In genomic region chr1:28604411-28604810, GRCh38 we compare ENCODE assay signal across 36 cellular contexts. TPM values are rescaled to one million over a fixed set of nuclear protein-coding genes. Genes with fewer than 3 reads are reported as not detected.
"Had no signal": no experiment of that assay in that cellular context is flagged by ENCODE, and none has a peak within 500 bp of the region (broad histone marks: within the 10 kb centered on the region; RNA-seq: fewer than 3 reads in every experiment).

No MANE protein-coding gene starts in this region.

- H3K27ac Mint-ChIP-seq: activated CD4-positive, alpha-beta memory T cell treated with anti-CD3 and anti-CD28 coated beads for 36 hours; activated CD4-positive, alpha-beta T cell treated with anti-CD3 and anti-CD28 coated beads for 36 hours; activated CD8-positive, alpha-beta memory T cell treated with anti-CD3 and anti-CD28 coated beads, Interleukin-2, amount 10 ng/mL, durations not matched to agents 7 days and 5 days; activated CD8-positive, alpha-beta T cell treated with anti-CD3 and anti-CD28 coated beads, Interleukin-2, amount 10 ng/mL, durations not matched to agents 7 days and 5 days; activated naive CD4-positive, alpha-beta T cell treated with anti-CD3 and anti-CD28 coated beads, Interleukin-2, amount 10 ng/mL, durations not matched to agents 7 days and 5 days; activated naive CD4-positive, alpha-beta T cell treated with anti-CD3 and anti-CD28 coated beads, Interleukin-2, amount 50 U/mL, for 72 hours; activated T-helper 1 cell treated with anti-CD3 and anti-CD28 coated beads, Interleukin-12 subunit alpha, Interleukin-12 subunit beta, Interleukin-2, Interleukin-4 antibody, amounts not matched to agents 30 ng/mL and 10 ng/mL and 1 ng/mL, durations not matched to agents 14 hours and 24 hours and 36 hours; T-helper 17 cell; T-helper 2 cell treated with Interferon-gamma antibody and Interleukin-4, amounts not matched to agents 5 μg/mL and 100 μg/mL, for 36 hours had no signal

- H3K9me3 Mint-ChIP-seq: activated CD4-positive, alpha-beta memory T cell treated with anti-CD3 and anti-CD28 coated beads for 36 hours; activated CD4-positive, alpha-beta T cell treated with anti-CD3 and anti-CD28 coated beads, Interleukin-2, amount 10 ng/mL, durations not matched to agents 24 days and 14 days; activated naive CD4-positive, alpha-beta T cell treated with anti-CD3 and anti-CD28 coated beads, Interleukin-2, amount 10 ng/mL, durations not matched to agents 7 days and 5 days; activated naive CD4-positive, alpha-beta T cell treated with anti-CD3 and anti-CD28 coated beads, Interleukin-2, amount 50 U/mL, for 72 hours; activated T-helper 1 cell treated with anti-CD3 and anti-CD28 coated beads, Interleukin-12 subunit alpha, Interleukin-12 subunit beta, Interleukin-2, Interleukin-4 antibody, amounts not matched to agents 30 ng/mL and 10 ng/mL and 1 ng/mL, durations not matched to agents 14 hours and 24 hours and 36 hours; endodermal cell; T-helper 2 cell treated with Interferon-gamma antibody and Interleukin-4, amounts not matched to agents 5 μg/mL and 100 μg/mL, for 36 hours had no signal

- H3K9me3 ChIP-seq: adrenal gland, body of pancreas, colonic mucosa, esophagus muscularis mucosa, gastrocnemius medialis, heart left ventricle had no signal

- H3K4me3 ChIP-seq: adrenal gland, body of pancreas, colonic mucosa, dorsolateral prefrontal cortex, esophagus muscularis mucosa, gastrocnemius medialis, heart left ventricle had no signal

- H3K27me3 ChIP-seq: adrenal gland, body of pancreas, colonic mucosa, dorsolateral prefrontal cortex, esophagus muscularis mucosa, foreskin keratinocyte, gastrocnemius medialis, heart left ventricle had no signal

- ATAC-seq: activated CD4-positive, alpha-beta T cell treated with anti-CD3 and anti-CD28 coated beads for 36 hours; activated CD8-positive, alpha-beta memory T cell treated with anti-CD3 and anti-CD28 coated beads, Interleukin-2, amount 10 ng/mL, durations not matched to agents 7 days and 5 days; activated CD8-positive, alpha-beta T cell treated with anti-CD3 and anti-CD28 coated beads, Interleukin-2, amount 10 ng/mL, durations not matched to agents 7 days and 5 days; activated naive CD4-positive, alpha-beta T cell treated with anti-CD3 and anti-CD28 coated beads, Interleukin-2, amount 50 U/mL, for 72 hours; body of pancreas; foreskin keratinocyte; gastrocnemius medialis; heart left ventricle; T-helper 17 cell had no signal

- H3K4me1 ChIP-seq: body of pancreas, colonic mucosa, gastrocnemius medialis had no signal

- H3K4me3 Mint-ChIP-seq: activated CD4-positive, alpha-beta memory T cell treated with anti-CD3 and anti-CD28 coated beads for 36 hours; activated CD4-positive, alpha-beta T cell treated with anti-CD3 and anti-CD28 coated beads for 36 hours; activated CD4-positive, alpha-beta T cell treated with anti-CD3 and anti-CD28 coated beads, Interleukin-2, amount 10 ng/mL, durations not matched to agents 24 days and 14 days; activated CD8-positive, alpha-beta memory T cell treated with anti-CD3 and anti-CD28 coated beads, Interleukin-2, amount 10 ng/mL, durations not matched to agents 7 days and 5 days; activated CD8-positive, alpha-beta T cell treated with anti-CD3 and anti-CD28 coated beads, Interleukin-2, amount 10 ng/mL, durations not matched to agents 7 days and 5 days; activated naive CD4-positive, alpha-beta T cell treated with anti-CD3 and anti-CD28 coated beads, Interleukin-2, amount 10 ng/mL, durations not matched to agents 7 days and 5 days; activated T-helper 1 cell treated with anti-CD3 and anti-CD28 coated beads, Interleukin-12 subunit alpha, Interleukin-12 subunit beta, Interleukin-2, Interleukin-4 antibody, amounts not matched to agents 30 ng/mL and 10 ng/mL and 1 ng/mL, durations not matched to agents 14 hours and 24 hours and 36 hours; endodermal cell; T-helper 17 cell; T-helper 2 cell treated with Interferon-gamma antibody and Interleukin-4, amounts not matched to agents 5 μg/mL and 100 μg/mL, for 36 hours had no signal

- H3K27ac ChIP-seq: adrenal gland, body of pancreas, colonic mucosa, esophagus muscularis mucosa, foreskin keratinocyte, gastrocnemius medialis, heart left ventricle had no signal

- DNase-seq: activated CD4-positive, alpha-beta memory T cell treated with anti-CD3 and anti-CD28 coated beads for 36 hours; activated CD4-positive, alpha-beta T cell treated with anti-CD3 and anti-CD28 coated beads for 36 hours; activated CD4-positive, alpha-beta T cell treated with anti-CD3 and anti-CD28 coated beads, Interleukin-2, amount 10 ng/mL, durations not matched to agents 24 days and 14 days; activated CD4-positive, CD25-positive, alpha-beta regulatory T cell; activated CD4-positive, CD25-positive, alpha-beta regulatory T cell treated with anti-CD3 and anti-CD28 coated beads, Interleukin-2, amount 50 U/mL, for 72 hours; activated CD8-positive, alpha-beta memory T cell treated with anti-CD3 and anti-CD28 coated beads, Interleukin-2, amount 10 ng/mL, durations not matched to agents 7 days and 5 days; activated CD8-positive, alpha-beta memory T cell treated with anti-CD3 and anti-CD28 coated beads, Interleukin-2, amount 50 U/mL, for 4 hours; activated CD8-positive, alpha-beta T cell treated with anti-CD3 and anti-CD28 coated beads, Interleukin-2, amount 10 ng/mL, durations not matched to agents 7 days and 5 days; activated gamma-delta T cell; activated naive CD4-positive, alpha-beta T cell; activated naive CD4-positive, alpha-beta T cell treated with anti-CD3 and anti-CD28 coated beads, Interleukin-2, amount 10 ng/mL, durations not matched to agents 7 days and 5 days; activated T-cell treated with anti-CD3 and anti-CD28 coated beads, Interleukin-2, amount 50 U/mL, for 1 hour; activated T-cell treated with anti-CD3 and anti-CD28 coated beads, Interleukin-2, amount 50 U/mL, for 48 hours; adrenal gland; amygdala; aorta; body of pancreas; central memory CD4-positive, alpha-beta T cell; cerebellar nuclear complex; colonic mucosa; dorsolateral prefrontal cortex; effector memory CD4-positive, alpha-beta T cell; endodermal cell; erythroblast; foreskin keratinocyte; gastrocnemius medialis; glutamatergic neuron; heart left ventricle; T-helper 1 cell; T-helper 17 cell; T1000 had no signal

- H3K27me3 Mint-ChIP-seq: activated CD4-positive, alpha-beta memory T cell treated with anti-CD3 and anti-CD28 coated beads for 36 hours; activated CD4-positive, alpha-beta T cell treated with anti-CD3 and anti-CD28 coated beads for 36 hours; activated CD4-positive, alpha-beta T cell treated with anti-CD3 and anti-CD28 coated beads, Interleukin-2, amount 10 ng/mL, durations not matched to agents 24 days and 14 days; activated CD8-positive, alpha-beta memory T cell treated with anti-CD3 and anti-CD28 coated beads, Interleukin-2, amount 10 ng/mL, durations not matched to agents 7 days and 5 days; activated naive CD4-positive, alpha-beta T cell treated with anti-CD3 and anti-CD28 coated beads, Interleukin-2, amount 10 ng/mL, durations not matched to agents 7 days and 5 days; T-helper 17 cell had no signal

- H3K4me1 Mint-ChIP-seq: activated naive CD4-positive, alpha-beta T cell treated with anti-CD3 and anti-CD28 coated beads, Interleukin-2, amount 10 ng/mL, durations not matched to agents 7 days and 5 days; endodermal cell; T-helper 17 cell had no signal

RNA-seq across cellular contexts. Expression of gene RAB42, which starts 12.3 kb away (rescaled TPM):
- total RNA-seq: activated CD4-positive, alpha-beta memory T cell treated with anti-CD3 and anti-CD28 coated beads for 36 hours; activated CD4-positive, alpha-beta T cell treated with anti-CD3 and anti-CD28 coated beads, Interleukin-2, amount 10 ng/mL, durations not matched to agents 24 days and 14 days; activated CD8-positive, alpha-beta memory T cell treated with anti-CD3 and anti-CD28 coated beads for 36 hours; activated CD8-positive, alpha-beta memory T cell treated with anti-CD3 and anti-CD28 coated beads, Interleukin-2, amount 10 ng/mL, durations not matched to agents 7 days and 5 days; activated CD8-positive, alpha-beta T cell treated with anti-CD3 and anti-CD28 coated beads, Interleukin-2, amount 10 ng/mL, durations not matched to agents 7 days and 5 days; activated T-helper 1 cell treated with anti-CD3 and anti-CD28 coated beads, Interleukin-12 subunit alpha, Interleukin-12 subunit beta, Interleukin-2, Interleukin-4 antibody, amounts not matched to agents 30 ng/mL and 10 ng/mL and 1 ng/mL, durations not matched to agents 14 hours and 24 hours and 36 hours; T-helper 17 cell had no signal

RNA-seq across cellular contexts. Expression of gene RNU11, which starts 44.0 kb away (rescaled TPM):
- total RNA-seq: activated CD4-positive, alpha-beta memory T cell treated with anti-CD3 and anti-CD28 coated beads for 36 hours; activated CD4-positive, alpha-beta T cell treated with anti-CD3 and anti-CD28 coated beads for 36 hours; activated CD4-positive, alpha-beta T cell treated with anti-CD3 and anti-CD28 coated beads, Interleukin-2, amount 10 ng/mL, durations not matched to agents 24 days and 14 days; activated CD8-positive, alpha-beta memory T cell treated with anti-CD3 and anti-CD28 coated beads for 36 hours; activated CD8-positive, alpha-beta memory T cell treated with anti-CD3 and anti-CD28 coated beads, Interleukin-2, amount 10 ng/mL, durations not matched to agents 7 days and 5 days; activated CD8-positive, alpha-beta T cell treated with anti-CD3 and anti-CD28 coated beads, Interleukin-2, amount 10 ng/mL, durations not matched to agents 7 days and 5 days; activated naive CD4-positive, alpha-beta T cell treated with anti-CD3 and anti-CD28 coated beads, Interleukin-2, amount 50 U/mL, for 72 hours; activated T-helper 1 cell treated with anti-CD3 and anti-CD28 coated beads, Interleukin-12 subunit alpha, Interleukin-12 subunit beta, Interleukin-2, Interleukin-4 antibody, amounts not matched to agents 30 ng/mL and 10 ng/mL and 1 ng/mL, durations not matched to agents 14 hours and 24 hours and 36 hours; adrenal gland; aorta; body of pancreas; colonic mucosa; dorsolateral prefrontal cortex; endodermal cell; esophagus muscularis mucosa; foreskin keratinocyte; gastrocnemius medialis; heart left ventricle; T-helper 17 cell had no signal
- polyA plus RNA-seq: adrenal gland, aorta, foreskin keratinocyte, heart left ventricle had no signal
